ENCODE assay signal across 2 cellular contexts in the genomic region with DNA sequence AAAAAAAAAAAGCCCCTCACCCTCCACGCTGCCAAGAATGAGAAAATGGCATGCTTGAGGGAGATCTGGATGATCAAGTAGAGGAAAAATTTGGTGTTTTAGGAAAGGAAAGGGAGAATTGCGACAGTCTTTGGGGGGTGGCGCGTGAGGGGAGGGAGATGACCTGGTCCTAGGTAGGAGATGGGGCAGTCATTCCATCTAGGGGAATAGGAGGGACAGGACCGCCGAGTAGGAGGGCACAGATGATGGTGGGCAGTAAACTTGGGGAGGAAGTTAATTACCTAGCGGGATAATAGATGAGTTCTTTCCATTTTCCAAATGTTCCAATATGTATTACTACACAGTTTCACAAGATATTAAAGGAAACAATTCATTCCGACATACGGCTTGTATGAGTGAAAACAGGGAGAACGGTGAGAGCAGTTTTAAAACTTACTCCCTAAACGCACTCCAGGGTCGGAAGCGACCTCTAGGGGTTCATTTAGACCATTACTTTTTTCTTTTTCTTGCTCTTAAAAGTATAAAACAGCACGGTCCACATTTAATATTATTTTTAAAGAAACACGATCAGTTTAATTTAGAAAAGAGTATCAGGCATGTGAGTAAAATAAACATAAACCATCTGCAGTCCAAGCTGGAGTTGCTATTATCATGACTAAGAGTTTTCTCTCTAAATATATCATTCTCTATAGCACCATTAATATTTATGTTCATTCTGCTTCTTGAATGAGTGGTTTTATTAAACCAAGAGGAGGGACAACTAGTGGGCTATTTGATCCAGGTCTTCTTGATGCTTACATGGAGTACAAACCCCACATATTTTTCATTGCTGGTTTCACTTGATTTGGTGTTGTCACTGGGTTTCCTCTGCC.
TF ChIP-seq lines count a peak whose summit lies in the region.

No MANE protein-coding gene starts in this region.

TF ChIP-seq in HEK293, 187 proteins besides CTCF, POLR2A, EP300 and RAD21:
- TF ChIP-seq ZNF560 (tag by site-specific recombination; IDR thresholded peaks at IDR 0.05; ENCODE audit: borderline replicate concordance) = no peak
- TF ChIP-seq ZNF174 (tag by site-specific recombination; IDR thresholded peaks at IDR 0.05) = no peak
- TF ChIP-seq PRDM1 (tag by site-specific recombination; IDR thresholded peaks at IDR 0.05) = 0 out of 2 replicates have a peak, but pooled peaks have one; percentile 30
- TF ChIP-seq ZNF18 (tag by site-specific recombination; IDR thresholded peaks at IDR 0.05) = no peak
- TF ChIP-seq SCRT2 (tag by site-specific recombination; IDR thresholded peaks at IDR 0.05) = no peak
- TF ChIP-seq ZNF416 (tag by site-specific recombination; IDR thresholded peaks at IDR 0.05) = no peak
- TF ChIP-seq BCL11A (tag by site-specific recombination; IDR thresholded peaks at IDR 0.05; ENCODE audit: low read depth) = no peak
- no peak for TF ChIP-seq ZNF302 (tag by site-specific recombination; IDR thresholded peaks at IDR 0.05; ENCODE audit: low read depth)
- TF ChIP-seq ZNF473 (tag by site-specific recombination; IDR thresholded peaks at IDR 0.05) = no peak
- no peak for TF ChIP-seq ZFP37 (tag by site-specific recombination; IDR thresholded peaks at IDR 0.05)
- no peak for TF ChIP-seq ZNF23 (tag by site-specific recombination; IDR thresholded peaks at IDR 0.05; ENCODE audit: borderline replicate concordance)
- TF ChIP-seq HOXA7 (CRISPR knock-in tag; IDR thresholded peaks at IDR 0.05; ENCODE audit: borderline replicate concordance) = no peak
- TF ChIP-seq, protein P1, sequence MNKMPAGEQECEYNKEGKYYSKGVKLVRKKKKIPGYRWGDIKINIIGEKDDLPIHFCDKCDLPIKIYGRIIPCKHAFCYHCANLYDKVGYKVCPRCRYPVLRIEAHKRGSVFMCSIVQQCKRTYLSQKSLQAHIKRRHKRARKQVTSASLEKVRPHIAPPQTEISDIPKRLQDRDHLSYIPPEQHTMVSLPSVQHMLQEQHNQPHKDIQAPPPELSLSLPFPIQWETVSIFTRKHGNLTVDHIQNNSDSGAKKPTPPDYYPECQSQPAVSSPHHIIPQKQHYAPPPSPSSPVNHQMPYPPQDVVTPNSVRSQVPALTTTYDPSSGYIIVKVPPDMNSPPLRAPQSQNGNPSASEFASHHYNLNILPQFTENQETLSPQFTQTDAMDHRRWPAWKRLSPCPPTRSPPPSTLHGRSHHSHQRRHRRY (tag by site-specific recombination; IDR thresholded peaks at IDR 0.05) = no peak
- TF ChIP-seq ZNF132 (tag by site-specific recombination; IDR thresholded peaks at IDR 0.05; ENCODE audit: borderline replicate concordance) = no peak
- no peak for TF ChIP-seq ZNF830 (tag by site-specific recombination; IDR thresholded peaks at IDR 0.05; ENCODE audit: low read depth)
- no peak for TF ChIP-seq YY2 (tag by site-specific recombination; IDR thresholded peaks at IDR 0.05)
- no peak for TF ChIP-seq ZNF214 (tag by site-specific recombination; IDR thresholded peaks at IDR 0.05; ENCODE audit: borderline replicate concordance)
- TF ChIP-seq ZBTB20 (tag by site-specific recombination; IDR thresholded peaks at IDR 0.05) = no peak
- no peak for TF ChIP-seq HOXD13 (CRISPR knock-in tag; IDR thresholded peaks at IDR 0.05; ENCODE audit: borderline replicate concordance)
- no peak for TF ChIP-seq ZNF335 (tag by site-specific recombination; conservative IDR thresholded peaks at IDR 0.05)
- TF ChIP-seq WT1 (tag by site-specific recombination; IDR thresholded peaks at IDR 0.05) = peak; percentile 32; the same call in 1 of the 2 replicates
- TF ChIP-seq ZNF670 (tag by site-specific recombination; IDR thresholded peaks at IDR 0.05; ENCODE audit: low read depth) = no peak
- TF ChIP-seq ZBTB17 (tag by site-specific recombination; IDR thresholded peaks at IDR 0.05) = peak; percentile 75
- TF ChIP-seq ZNF654 (tag by site-specific recombination; IDR thresholded peaks at IDR 0.05; ENCODE audit: low read depth) = peak; percentile 56
- TF ChIP-seq KLF9 (tag by site-specific recombination; IDR thresholded peaks at IDR 0.05; ENCODE audit: low read depth) = no peak

TF ChIP-seq in HepG2, 621 proteins besides CTCF, POLR2A, EP300 and RAD21:
- TF ChIP-seq GATAD2A (CRISPR knock-in tag; IDR thresholded peaks at IDR 0.05) = 0 out of 2 replicates have a peak, but pooled peaks have one; percentile 18
- TF ChIP-seq HOXD1 (CRISPR knock-in tag; IDR thresholded peaks at IDR 0.05) = no peak
- peak; percentile 62 for TF ChIP-seq STAG1 (CRISPR knock-in tag; IDR thresholded peaks at IDR 0.05)
- TF ChIP-seq KLF15 (CRISPR knock-in tag; IDR thresholded peaks at IDR 0.05; ENCODE audit: borderline replicate concordance) = no peak
- no peak for TF ChIP-seq SSRP1 (CRISPR knock-in tag; IDR thresholded peaks at IDR 0.05)
- no peak for TF ChIP-seq ATF7-NPFF (CRISPR knock-in tag; IDR thresholded peaks at IDR 0.05; ENCODE audit: low read depth)
- TF ChIP-seq, protein P2, sequence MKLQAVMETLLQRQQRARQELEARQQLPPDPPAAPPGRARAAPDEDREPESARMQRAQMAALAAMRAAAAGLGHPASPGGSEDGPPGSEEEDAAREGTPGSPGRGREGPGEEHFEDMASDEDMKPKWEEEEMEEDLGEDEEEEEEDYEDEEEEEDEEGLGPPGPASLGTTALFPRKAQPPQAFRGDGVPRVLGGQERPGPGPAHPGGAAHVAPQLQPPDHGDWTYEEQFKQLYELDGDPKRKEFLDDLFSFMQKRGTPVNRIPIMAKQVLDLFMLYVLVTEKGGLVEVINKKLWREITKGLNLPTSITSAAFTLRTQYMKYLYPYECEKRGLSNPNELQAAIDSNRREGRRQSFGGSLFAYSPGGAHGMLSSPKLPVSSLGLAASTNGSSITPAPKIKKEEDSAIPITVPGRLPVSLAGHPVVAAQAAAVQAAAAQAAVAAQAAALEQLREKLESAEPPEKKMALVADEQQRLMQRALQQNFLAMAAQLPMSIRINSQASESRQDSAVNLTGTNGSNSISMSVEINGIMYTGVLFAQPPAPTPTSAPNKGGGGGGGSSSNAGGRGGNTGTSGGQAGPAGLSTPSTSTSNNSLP (IDR thresholded peaks at IDR 0.05; ENCODE audit: low read depth, low read length) = peak; percentile 41; the same call in 1 of the 2 replicates
- peak; percentile 37; the same call in 1 of the 2 replicates for TF ChIP-seq SMC3 (IDR thresholded peaks at IDR 0.05; ENCODE audit: low read length)
- no peak for TF ChIP-seq ZNF572 (CRISPR knock-in tag; IDR thresholded peaks at IDR 0.05)
- TF ChIP-seq RARA (CRISPR knock-in tag; IDR thresholded peaks at IDR 0.05) = no peak
- 0 out of 2 replicates have a peak, but pooled peaks have one; percentile 10 for TF ChIP-seq SAP130 (CRISPR knock-in tag; IDR thresholded peaks at IDR 0.05; ENCODE audit: low read depth)
